In genomic region chr2:10212827-10213226, GRCh38 we compare ENCODE assay signal across 25 cellular contexts.
"Had no signal": no experiment of that assay in that cellular context is flagged by ENCODE, and none has a peak within 500 bp of the region (broad histone marks: within the 10 kb centered on the region; RNA-seq: fewer than 3 reads in every experiment).

No MANE protein-coding gene starts in this region.

- H3K36me3 ChIP-seq: ascending aorta had no signal

- ATAC-seq: body of pancreas had no signal

- H3K27me3 ChIP-seq: ascending aorta, body of pancreas had no signal

- H3K27me3 Mint-ChIP-seq: activated CD4-positive, alpha-beta memory T cell treated with anti-CD3 and anti-CD28 coated beads, Interleukin-2, amount 10 ng/mL, durations not matched to agents 7 days and 5 days; central memory CD8-positive, alpha-beta T cell had no signal

- DNase-seq: activated CD4-positive, alpha-beta memory T cell treated with anti-CD3 and anti-CD28 coated beads, Interleukin-2, amount 10 ng/mL, durations not matched to agents 7 days and 5 days; activated CD4-positive, alpha-beta T cell treated with anti-CD3 and anti-CD28 coated beads, Interleukin-2, amount 50 U/mL, for 1 hour; activated CD4-positive, CD25-positive, alpha-beta regulatory T cell; activated gamma-delta T cell treated with Interleukin-2 at 50 U/mL for 16 hours; activated naive CD4-positive, alpha-beta T cell treated with anti-CD3 and anti-CD28 coated beads, Interleukin-2, amount 10 ng/mL, durations not matched to agents 7 days and 5 days; activated T-cell treated with anti-CD3 and anti-CD28 coated beads, Interleukin-2, amount 50 U/mL, for 1 hour; amniotic stem cell; body of pancreas; IMR-90; KG1; NCI-H1092 treated with DMSO at 0.1 percent for 48 hours; NCI-H1417 treated with DMSO at 0.1 percent for 48 hours; NCI-H1694; NCI-H2029; NCI-H2107; NCI-H2171 treated with DMSO at 0.1 percent for 48 hours; NCI-H226; NCI-H510A; NCI-H526 treated with DMSO at 0.1 percent for 48 hours; NCI-H82; SIG-M5 had no signal

- H3K4me3 Mint-ChIP-seq: activated CD4-positive, alpha-beta memory T cell treated with anti-CD3 and anti-CD28 coated beads, Interleukin-2, amount 10 ng/mL, durations not matched to agents 7 days and 5 days; activated naive CD4-positive, alpha-beta T cell treated with anti-CD3 and anti-CD28 coated beads, Interleukin-2, amount 10 ng/mL, durations not matched to agents 7 days and 5 days; central memory CD8-positive, alpha-beta T cell had no signal

- H3K9me3 Mint-ChIP-seq: activated CD4-positive, alpha-beta memory T cell treated with anti-CD3 and anti-CD28 coated beads, Interleukin-2, amount 10 ng/mL, durations not matched to agents 7 days and 5 days; activated naive CD4-positive, alpha-beta T cell treated with anti-CD3 and anti-CD28 coated beads, Interleukin-2, amount 10 ng/mL, durations not matched to agents 7 days and 5 days; activated T-helper 2 cell treated with anti-CD3 and anti-CD28 coated beads, Interferon-gamma antibody, Interleukin-2, Interleukin-4, amounts not matched to agents 10 μg/mL and 5 μg/mL and 100 μg/mL, durations not matched to agents 14 hours and 24 hours and 36 hours; central memory CD8-positive, alpha-beta T cell had no signal

- H3K27ac Mint-ChIP-seq: activated CD4-positive, alpha-beta memory T cell treated with anti-CD3 and anti-CD28 coated beads, Interleukin-2, amount 10 ng/mL, durations not matched to agents 7 days and 5 days; activated T-helper 2 cell treated with anti-CD3 and anti-CD28 coated beads, Interferon-gamma antibody, Interleukin-2, Interleukin-4, amounts not matched to agents 10 μg/mL and 5 μg/mL and 100 μg/mL, durations not matched to agents 14 hours and 24 hours and 36 hours had no signal

- H3K4me1 ChIP-seq: ascending aorta, body of pancreas had no signal

- H3K27ac ChIP-seq: ascending aorta, body of pancreas, VCaP had no signal

- H3K4me1 Mint-ChIP-seq: activated CD4-positive, alpha-beta memory T cell treated with anti-CD3 and anti-CD28 coated beads, Interleukin-2, amount 10 ng/mL, durations not matched to agents 7 days and 5 days; activated naive CD4-positive, alpha-beta T cell treated with anti-CD3 and anti-CD28 coated beads, Interleukin-2, amount 10 ng/mL, durations not matched to agents 7 days and 5 days; central memory CD8-positive, alpha-beta T cell had no signal

- H3K4me3 ChIP-seq: ascending aorta, body of pancreas had no signal

- H3K9me3 ChIP-seq: ascending aorta, body of pancreas had no signal
